17 cellular contexts compared by ENCODE assay signal in the genomic region with DNA sequence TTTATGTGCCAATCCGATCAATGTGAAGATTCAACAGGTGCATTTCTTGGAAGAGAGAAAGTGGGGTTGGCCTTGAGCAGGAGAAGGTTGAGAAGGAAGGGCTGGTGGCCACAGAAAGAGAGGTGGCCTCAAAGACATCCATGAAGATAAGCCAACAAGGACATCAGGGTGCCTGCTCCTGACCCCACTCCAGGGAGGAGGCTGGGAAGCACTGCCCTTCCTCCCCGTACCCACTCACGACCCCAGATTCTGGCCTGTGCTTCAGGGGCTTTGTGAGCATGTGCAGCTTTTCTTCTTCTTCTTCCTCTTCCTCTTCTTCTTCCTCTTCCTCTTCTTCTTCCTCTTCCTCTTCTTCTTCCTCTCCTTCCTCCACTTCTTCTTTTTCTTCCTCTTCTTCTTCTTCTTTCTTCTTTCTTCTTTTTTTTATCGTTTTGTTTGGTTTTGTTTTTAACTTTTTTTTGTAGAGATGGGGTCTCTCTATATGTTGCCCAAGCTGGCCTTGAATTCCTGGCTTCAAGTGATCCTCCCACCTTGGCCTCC. TPM values are rescaled to one million over a fixed set of nuclear protein-coding genes. Genes with fewer than 3 reads are reported as not detected.
DNase-seq lines count a peak whose midpoint lies in the region; ATAC-seq, FAIRE-seq and TF ChIP-seq lines count a peak whose summit lies in the region.
"Had no signal": no experiment of that assay in that cellular context is flagged by ENCODE, and none has a peak within 500 bp of the region (broad histone marks: within the 10 kb centered on the region; RNA-seq: fewer than 3 reads in every experiment).

No MANE protein-coding gene starts in this region.

- peaks cover 20% of the 10 kb centered on the region for H3K79me1 ChIP-seq in trophoblast cell (ENCODE audit: low read length)

- peak overlapping the region; percentile 89 for H2BK12ac ChIP-seq in trophoblast cell (ENCODE audit: low read length)

- H3K9ac ChIP-seq in trophoblast cell (ENCODE audit: low read length) = no peak overlapping the region

- no peak overlapping the region for H3K4me3 ChIP-seq in heart right ventricle
- no peak overlapping the region for H3K4me3 ChIP-seq in esophagus squamous epithelium
- H3K4me3 ChIP-seq in trophoblast cell (ENCODE audit: low read depth, low read length) = no peak overlapping the region
- H3K4me3 ChIP-seq: hepatocyte had no signal

- H3K14ac ChIP-seq in trophoblast cell (ENCODE audit: low read length) = peak overlapping the region; percentile 47

- ATAC-seq in heart right ventricle (no peak), Right ventricle myocardium inferior (no peak)

- H4K91ac ChIP-seq in trophoblast cell (ENCODE audit: low read depth, low read length) = no peak overlapping the region

- H3K18ac ChIP-seq in trophoblast cell (ENCODE audit: low read length) = peak overlapping the region; percentile 47

- no peak overlapping the region for H3K4me2 ChIP-seq in trophoblast cell (ENCODE audit: low read length)

- H4K12ac ChIP-seq in trophoblast cell (ENCODE audit: low read depth, low read length) = no peak overlapping the region

- H3K9me3 ChIP-seq in heart right ventricle (no peaks in the 10 kb centered on the region), esophagus squamous epithelium (no peaks in the 10 kb centered on the region), trophoblast cell (ENCODE audit: insufficient read depth, low read depth, low read length) (peaks cover 2% of the 10 kb centered on the region)
- H3K9me3 ChIP-seq: neutrophil had no signal

- H3K27ac ChIP-seq in heart right ventricle = peak overlapping the region; percentile 76 to 92 (median 86)
- peak overlapping the region in 3 of 4 donors; percentile 65 to 87 (median 70) for H3K27ac ChIP-seq in esophagus squamous epithelium
- H3K27ac ChIP-seq in trophoblast cell (ENCODE audit: low read depth, low read length) = no peak overlapping the region
- H3K27ac ChIP-seq: neutrophil had no signal

- DNase-seq in heart right ventricle (no peak), Right ventricle myocardium inferior (ENCODE audit: missing footprints) (no peak), esophagus squamous epithelium (lab: John Stamatoyannopoulos, UW) (no peak), trophoblast cell (no peak), cerebellar cortex (ENCODE audit: low spot score) (no peak), NCI-H1694 (lab: John Stamatoyannopoulos, UW) (no peak), germinal center (ENCODE audit: low spot score) (no peak), RCC 7860 (ENCODE audit: low spot score) (no peak)
- DNase-seq: activated CD4-positive, alpha-beta memory T cell treated with anti-CD3 and anti-CD28 coated beads, Interleukin-2, amount 10 ng/mL, durations not matched to agents 7 days and 5 days; NCI-H2029; NCI-H82; SIG-M5; small intestine had no signal

- peak overlapping the region; percentile 57 for H2BK120ac ChIP-seq in trophoblast cell (ENCODE audit: insufficient read depth, low read length, poor library complexity)

- H2AFZ ChIP-seq in trophoblast cell (ENCODE audit: insufficient read depth, low read length, poor library complexity) = no peak overlapping the region
- H2AFZ ChIP-seq: hepatocyte had no signal

- H3K23ac ChIP-seq in trophoblast cell (ENCODE audit: low read length) = no peak overlapping the region

- peak overlapping the region; percentile 71 for H2AK5ac ChIP-seq in trophoblast cell (ENCODE audit: low read length)

- TF ChIP-seq POLR2A in esophagus squamous epithelium (IDR thresholded peaks at IDR 0.05) = no peak

- H3K4ac ChIP-seq in trophoblast cell (ENCODE audit: low read depth, low read length) = no peak overlapping the region

- intact Hi-C loops in heart right ventricle (cut with DNase I) (loop anchor here in 3 of 10 donors (5.0 to 10.0 kb wide), 3 partner anchors 39 to 47 kb away; no protein-coding TSS in a partner anchor), Right ventricle myocardium inferior (cut with DNase I) (no loop called here), esophagus squamous epithelium (cut with DNase I) (no loop called here)

- TF ChIP-seq CTCF in heart right ventricle (IDR thresholded peaks at IDR 0.05) (no peak), esophagus squamous epithelium (IDR thresholded peaks at IDR 0.05) (no peak)

- H4K8ac ChIP-seq in trophoblast cell (ENCODE audit: low read depth, low read length) = no peak overlapping the region

- peak overlapping the region; percentile 47 for H2BK5ac ChIP-seq in trophoblast cell (ENCODE audit: low read depth, low read length, poor library complexity)

- FAIRE-seq in RCC 7860 (lab: Jason Lieb, UNC) = no peak
- FAIRE-seq: D721Med, H54, small intestine had no signal

- H3K27me3 ChIP-seq in heart right ventricle = no peaks in the 10 kb centered on the region
- H3K27me3 ChIP-seq in esophagus squamous epithelium = no peaks in the 10 kb centered on the region
- H3K27me3 ChIP-seq in trophoblast cell (ENCODE audit: insufficient read depth, low read length) = no peaks in the 10 kb centered on the region
- H3K27me3 ChIP-seq: hepatocyte, neutrophil had no signal

- H3K79me2 ChIP-seq in trophoblast cell (ENCODE audit: control insufficient read depth, insufficient read depth, low read length, poor library complexity) = peaks cover 5% of the 10 kb centered on the region
- H3K79me2 ChIP-seq: hepatocyte had no signal

- WGBS in heart right ventricle, 2 donors = 81 to 91% methylated on average over 4 of the region's 4 CpGs
- WGBS in esophagus squamous epithelium, 2 donors = 82 to 84% methylated on average over 4 of the region's 4 CpGs
- WGBS in trophoblast cell (ENCODE audit: extremely low coverage, insufficient coverage, insufficient read length) = no CpG with 5 or more reads among the region's 4 CpGs

- H3K4me1 ChIP-seq in heart right ventricle = peaks cover 73 to 100% (median 88%) of the 10 kb centered on the region in 9 donors
- H3K4me1 ChIP-seq in esophagus squamous epithelium = peaks cover 15 to 71% (median 55%) of the 10 kb centered on the region in 3 donors
- peaks cover 48 to 56% of the 10 kb centered on the region in 2 experiments for H3K4me1 ChIP-seq in trophoblast cell (ENCODE audit: control insufficient read depth in 1 of 2, insufficient read depth in 2 of 2, low read length in 2 of 2)

- no peaks in the 10 kb centered on the region for H3K36me3 ChIP-seq in heart right ventricle
- no peaks in the 10 kb centered on the region for H3K36me3 ChIP-seq in esophagus squamous epithelium
- H3K36me3 ChIP-seq in trophoblast cell (ENCODE audit: control insufficient read depth in 1 of 2, insufficient read depth in 2 of 2, low read length in 2 of 2) = peaks cover 9 to 14% of the 10 kb centered on the region in 2 experiments
- H3K36me3 ChIP-seq: neutrophil had no signal

RNA-seq across cellular contexts. Expression of a gene that starts 30.3 kb away (rescaled TPM):
- 1,000 to 10,000 TPM in 1 of 10 donors, 100 to 1,000 TPM in 9; 314 to 1,034 (median 652) TPM for total RNA-seq in heart right ventricle
- polyA plus RNA-seq in heart right ventricle = 100 to 1,000 TPM; 113 to 254 TPM
- total RNA-seq in Right ventricle myocardium inferior = 515 TPM
- 100 to 1,000 TPM in 1 of 4 donors, 10 to 100 TPM in 3; 24.8 to 112 (median 44.5) TPM for total RNA-seq in esophagus squamous epithelium
- polyA plus RNA-seq in trophoblast cell (2013) = 41.2 and 42.2 TPM in 2 replicates
- total RNA-seq: activated CD4-positive, alpha-beta memory T cell treated with anti-CD3 and anti-CD28 coated beads, Interleukin-2, amount 10 ng/mL, durations not matched to agents 7 days and 5 days had no signal
